ENCODE assay signal across 8 cellular contexts in genomic region chr1:7827134-7827955, GRCh38. TPM values are rescaled to one million over a fixed set of nuclear protein-coding genes. Genes with fewer than 3 reads are reported as not detected.
DNase-seq lines count a peak whose midpoint lies in the region; ATAC-seq and TF ChIP-seq lines count a peak whose summit lies in the region.

No MANE protein-coding gene starts in this region.

- ATAC-seq in GM18519 (IDR thresholded peaks at IDR 0.05; ENCODE audit: low FRiP score, unreplicated experiment) (no peak), HG02852 (IDR thresholded peaks at IDR 0.05; ENCODE audit: unreplicated experiment) (no peak)

- TF ChIP-seq CTCF in dorsolateral prefrontal cortex (IDR thresholded peaks at IDR 0.05 in 54 of 56, conservative IDR thresholded peaks at IDR 0.05 in 2 of 56; ENCODE audit: low read depth in 1 of 56, partially characterized antibody in 56 of 56): no peak
- TF ChIP-seq CTCF in MCF 10A (IDR thresholded peaks at IDR 0.05; ENCODE audit: unreplicated experiment): no peak

- peak; percentile 63 for TF ChIP-seq POLR2A in GM18951 (IDR thresholded peaks at IDR 0.05; ENCODE audit: extremely low read depth, insufficient read depth, insufficient read length)

- H3K4me3 Mint-ChIP-seq in activated CD4-positive, alpha-beta T cell treated with anti-CD3 and anti-CD28 coated beads, Interleukin-2, amount 10 ng/mL, durations not matched to agents 7 days and 5 days: peak overlapping the region; percentile 83
- H3K4me3 Mint-ChIP-seq in MCF 10A (ENCODE audit: unreplicated experiment): no peak overlapping the region

- intact Hi-C loops in dorsolateral prefrontal cortex (cut with DNase I) (no loop called here), MCF 10A (cut with micrococcal nuclease) (no loop called here)

- in situ Hi-C loops in GM18951 (cut with MboI; ENCODE audit: low sequenced_read_pairs, unreplicated experiment): no loop called here

- POLR2A ChIA-PET in activated CD4-positive, alpha-beta T cell treated with anti-CD3 and anti-CD28 coated beads, Interleukin-2, amount 10 ng/mL, durations not matched to agents 7 days and 5 days (lab: Charles Lee): no interaction called here
- POLR2A ChIA-PET in MCF 10A (lab: Yijun Ruan, JAX): no interaction called here

- no peaks in the 10 kb centered on the region for H3K27me3 Mint-ChIP-seq in activated CD4-positive, alpha-beta T cell treated with anti-CD3 and anti-CD28 coated beads, Interleukin-2, amount 10 ng/mL, durations not matched to agents 7 days and 5 days
- no peaks in the 10 kb centered on the region for H3K27me3 Mint-ChIP-seq in MCF 10A (ENCODE audit: insufficient read depth, unreplicated experiment)

- H3K27ac ChIP-seq in dorsolateral prefrontal cortex: peak overlapping the region in 1 of 59 donors; percentile 43

- peaks cover 7% of the 10 kb centered on the region for H3K4me1 Mint-ChIP-seq in activated CD4-positive, alpha-beta T cell treated with anti-CD3 and anti-CD28 coated beads, Interleukin-2, amount 10 ng/mL, durations not matched to agents 7 days and 5 days
- H3K4me1 Mint-ChIP-seq in MCF 10A (ENCODE audit: insufficient read depth, unreplicated experiment): no peaks in the 10 kb centered on the region

- CTCF ChIA-PET in activated CD4-positive, alpha-beta T cell treated with anti-CD3 and anti-CD28 coated beads, Interleukin-2, amount 10 ng/mL, durations not matched to agents 7 days and 5 days (lab: Charles Lee): interaction anchor here (0.9 to 1.4 kb wide), 2 partner anchors 19 to 158 kb away, joined by 3 read pairs; no protein-coding TSS in a partner anchor
- CTCF ChIA-PET in MCF 10A (lab: Yijun Ruan, JAX): interaction anchor here (0.6 kb wide), 1 partner anchor 907 kb away, joined by 3 read pairs; no protein-coding TSS in a partner anchor

- DNase-seq in activated CD4-positive, alpha-beta T cell treated with anti-CD3 and anti-CD28 coated beads, Interleukin-2, amount 10 ng/mL, durations not matched to agents 7 days and 5 days: peak; percentile 18
- DNase-seq in effector CD8-positive, alpha-beta T cell (lab: John Stamatoyannopoulos, UW): peak; percentile 11
- DNase-seq in stimulated activated CD4-positive, alpha-beta T cell treated with anti-CD3 and anti-CD28 coated beads, Interleukin-4, amount 100 ng/mL, for 1 hour: peak; percentile 45
- DNase-seq in dorsolateral prefrontal cortex (no peak), MCF 10A (ENCODE audit: unreplicated experiment) (no peak)

- peak overlapping the region; percentile 91 for H3K27ac Mint-ChIP-seq in activated CD4-positive, alpha-beta T cell treated with anti-CD3 and anti-CD28 coated beads, Interleukin-2, amount 10 ng/mL, durations not matched to agents 7 days and 5 days
- no peak overlapping the region for H3K27ac Mint-ChIP-seq in MCF 10A (ENCODE audit: low read depth, unreplicated experiment)

- H3K9me3 Mint-ChIP-seq in activated CD4-positive, alpha-beta T cell treated with anti-CD3 and anti-CD28 coated beads, Interleukin-2, amount 10 ng/mL, durations not matched to agents 7 days and 5 days: no peaks in the 10 kb centered on the region
- no peaks in the 10 kb centered on the region for H3K9me3 Mint-ChIP-seq in MCF 10A (ENCODE audit: unreplicated experiment)

- no peaks in the 10 kb centered on the region for H3K27me3 ChIP-seq in dorsolateral prefrontal cortex

- peak overlapping the region in 9 of 59 donors; percentile 6 to 50 (median 20) for H3K4me3 ChIP-seq in dorsolateral prefrontal cortex

- H3K36me3 Mint-ChIP-seq in activated CD4-positive, alpha-beta T cell treated with anti-CD3 and anti-CD28 coated beads, Interleukin-2, amount 10 ng/mL, durations not matched to agents 7 days and 5 days (ENCODE audit: low read depth): peaks cover 1% of the 10 kb centered on the region
- peaks cover 4% of the 10 kb centered on the region for H3K36me3 Mint-ChIP-seq in MCF 10A (ENCODE audit: insufficient read depth, unreplicated experiment)

- BruUV-seq in MCF 10A (replicated peaks; lab: Mats Ljungman, UMichigan): no TSS peak

RNA-seq across cellular contexts. Expression of gene UTS2, which starts 25.5 kb away (rescaled TPM):
- under 1 TPM in 1 of 2 experiments, not detected in 1; 0.17 TPM for total RNA-seq in activated CD4-positive, alpha-beta T cell treated with anti-CD3 and anti-CD28 coated beads, Interleukin-2, amount 10 ng/mL, durations not matched to agents 7 days and 5 days
- total RNA-seq in dorsolateral prefrontal cortex (1 to 10 TPM in 1 of 120 experiments, not detected in 119; 1.7 TPM), MCF 10A (2022) (not detected in 2 replicates)

RNA-seq across cellular contexts. Expression of gene PER3, which starts 43.3 kb away (rescaled TPM):
- 1 to 10 TPM; 1.6 to 2.1 TPM for total RNA-seq in activated CD4-positive, alpha-beta T cell treated with anti-CD3 and anti-CD28 coated beads, Interleukin-2, amount 10 ng/mL, durations not matched to agents 7 days and 5 days
- 10 to 100 TPM; 31.2 to 79.2 (median 50.5) TPM for total RNA-seq in dorsolateral prefrontal cortex
- 0.84 and 1.9 TPM in 2 replicates for total RNA-seq in MCF 10A (2022)

RNA-seq across cellular contexts. Expression of gene VAMP3, which starts 56.2 kb away (rescaled TPM):
- 10 to 100 TPM; 38.2 to 41.0 TPM for total RNA-seq in activated CD4-positive, alpha-beta T cell treated with anti-CD3 and anti-CD28 coated beads, Interleukin-2, amount 10 ng/mL, durations not matched to agents 7 days and 5 days
- total RNA-seq in dorsolateral prefrontal cortex (100 to 1,000 TPM in 29 of 120 experiments, 10 to 100 TPM in 91; 51.7 to 189 (median 84.7) TPM), MCF 10A (2022) (58.6 and 79.6 TPM in 2 replicates)

Comparison
In these comparisons a context has a peak if more than half of its experiments do, and no peak if none do; other contexts are left out.
1. DNase-seq: peak in activated CD4-positive, alpha-beta T cell treated with anti-CD3 and anti-CD28 coated beads, Interleukin-2, amount 10 ng/mL, durations not matched to agents 7 days and 5 days (single experiment), effector CD8-positive, alpha-beta T cell (single experiment) and stimulated activated CD4-positive, alpha-beta T cell treated with anti-CD3 and anti-CD28 coated beads, Interleukin-4, amount 100 ng/mL, for 1 hour (single experiment); none in dorsolateral prefrontal cortex (0 of 10) and MCF 10A (single experiment).
2. RNA of gene PER3, which starts 43.3 kb away (total RNA-seq): 31.2 to 79.2 TPM in dorsolateral prefrontal cortex; 1.6 to 2.1 TPM in activated CD4-positive, alpha-beta T cell treated with anti-CD3 and anti-CD28 coated beads, Interleukin-2, amount 10 ng/mL, durations not matched to agents 7 days and 5 days and 0.84 to 1.9 TPM in MCF 10A; every median in the first group is over 10 times any median in the second.